In genomic region chr16:50771366-50771765, GRCh38 we compare ENCODE assay signal across 21 cellular contexts. TPM values are rescaled to one million over a fixed set of nuclear protein-coding genes. Genes with fewer than 3 reads are reported as not detected.
DNase-seq lines count a peak whose midpoint lies in the region; FAIRE-seq and TF ChIP-seq lines count a peak whose summit lies in the region.
"Had no signal": no experiment of that assay in that cellular context is flagged by ENCODE, and none has a peak within 500 bp of the region (broad histone marks: within the 10 kb centered on the region; RNA-seq: fewer than 3 reads in every experiment).

No MANE protein-coding gene starts in this region.

- dilution Hi-C loops in keratinocyte (cut with MboI; ENCODE audit: extremely low pct_ligation_motif_present, low sequenced_read_pairs), result no loop called here

- H3K36me3 ChIP-seq in keratinocyte (ENCODE audit: control insufficient read depth in 2 of 2, extremely low read depth in 1 of 2, insufficient read depth in 2 of 2, low read length in 2 of 2) (peaks cover 0 to 2% of the 10 kb centered on the region in 2 experiments), A673 (ENCODE audit: insufficient read depth, low read length, poor library complexity, severe bottlenecking) (no peaks in the 10 kb centered on the region)
- H3K36me3 ChIP-seq: HAP-1, ovary had no signal

- H3K4me2 ChIP-seq in keratinocyte (ENCODE audit: control insufficient read depth, extremely low read depth, insufficient read depth, low read depth, low read length), result no peak overlapping the region

- H3K9me3 ChIP-seq in keratinocyte (ENCODE audit: control insufficient read depth, low read depth, low read length) (no peaks in the 10 kb centered on the region), A673 (ENCODE audit: low read depth, low read length, poor library complexity, severe bottlenecking) (peaks cover 3% of the 10 kb centered on the region)

- H3K9me1 ChIP-seq in keratinocyte (ENCODE audit: control insufficient read depth, extremely low read depth, insufficient read depth, low read length), result no peaks in the 10 kb centered on the region

- FAIRE-seq in keratinocyte (lab: Jason Lieb, UNC), result peak; percentile 55
- FAIRE-seq: GM12878, kidney had no signal

- in situ Hi-C loops in astrocyte of the cerebellum (cut with HindIII; ENCODE audit: low sequenced_read_pairs), result no loop called here

- BruUV-seq in A673 (replicated peaks; lab: Mats Ljungman, UMichigan), result no TSS peak

- H3K79me2 ChIP-seq in keratinocyte (ENCODE audit: control insufficient read depth, insufficient read depth, low read length), result peaks cover 12% of the 10 kb centered on the region

- TF ChIP-seq CTCF in HFF-Myc (IDR thresholded peaks at IDR 0.05; ENCODE audit: low read depth, low read length, missing control alignments) (no peak), astrocyte of the cerebellum (IDR thresholded peaks at IDR 0.05; ENCODE audit: low read depth, low read length, missing control alignments) (no peak), keratinocyte (optimal IDR thresholded peaks at IDR 0.05 in 1 of 3, IDR thresholded peaks at IDR 0.05 in 1 of 3, conservative IDR thresholded peaks at IDR 0.05 in 1 of 3; ENCODE audit: extremely low read depth in 1 of 3, insufficient read depth in 2 of 3, low read length in 3 of 3) (no peak), A673 (conservative IDR thresholded peaks at IDR 0.05; ENCODE audit: low read depth, low read length) (no peak)

- H3K4me1 ChIP-seq in keratinocyte (ENCODE audit: control insufficient read depth, extremely low read depth, insufficient read depth, low read length) (peaks cover 5% of the 10 kb centered on the region), A673 (ENCODE audit: insufficient read depth, low read length, poor library complexity, severe bottlenecking) (no peaks in the 10 kb centered on the region)

- intact Hi-C loops in A673 (cut with micrococcal nuclease; ENCODE audit: unreplicated experiment), result no loop called here

- H3K4me3 ChIP-seq in HFF-Myc (replicated peaks; ENCODE audit: low read depth, low read length) (no peak overlapping the region), astrocyte of the cerebellum (ENCODE audit: low read depth, low read length) (no peak overlapping the region), keratinocyte (ENCODE audit: control insufficient read depth in 2 of 3, extremely low read depth in 1 of 3, insufficient read depth in 2 of 3, low read depth in 1 of 3, low read length in 3 of 3) (no peak overlapping the region), A673 (ENCODE audit: low read depth, low read length, poor library complexity, severe bottlenecking) (no peak overlapping the region)
- H3K4me3 ChIP-seq: GM12878, HAP-1, ovary, upper lobe of left lung had no signal

- no peak overlapping the region for H3K9ac ChIP-seq in keratinocyte (ENCODE audit: control insufficient read depth, extremely low read depth, insufficient read depth, low read length)

- no peak overlapping the region for H2AFZ ChIP-seq in keratinocyte (ENCODE audit: control insufficient read depth, low read length)

- CTCF ChIA-PET in A673 (lab: Charles Lee), result no interaction called here

- POLR2A ChIA-PET in A673 (lab: Charles Lee; ENCODE audit: low non-redundant PET), result no interaction called here

- no peaks in the 10 kb centered on the region for H4K20me1 ChIP-seq in keratinocyte (ENCODE audit: control insufficient read depth, extremely low read depth, insufficient read depth, low read length)

- H3K27me3 ChIP-seq in keratinocyte (ENCODE audit: control insufficient read depth, extremely low read depth, insufficient read depth, low read length) (no peaks in the 10 kb centered on the region), A673 (replicated peaks; ENCODE audit: insufficient read depth, low read depth, low read length, poor library complexity) (no peaks in the 10 kb centered on the region)
- H3K27me3 ChIP-seq: ovary, upper lobe of left lung had no signal

- H3K27ac ChIP-seq in keratinocyte (ENCODE audit: control insufficient read depth, insufficient read depth, low read length), result peak overlapping the region; percentile 26
- no peak overlapping the region for H3K27ac ChIP-seq in A673 (ENCODE audit: low read depth, low read length, poor library complexity, severe bottlenecking)
- H3K27ac ChIP-seq: ovary, upper lobe of left lung had no signal

- peak; percentile 47 for DNase-seq in AG20443 (ENCODE audit: low spot score)
- DNase-seq in HFF-Myc (ENCODE audit: extremely low read depth, low read depth), result peak; percentile 26
- peak; percentile 8 for DNase-seq in astrocyte of the cerebellum (ENCODE audit: low read depth)
- no peak for DNase-seq in keratinocyte (ENCODE audit: low read depth, low spot score)
- no peak for DNase-seq in NCI-H2081 (lab: John Stamatoyannopoulos, UW)
- DNase-seq in activated effector memory CD4-positive, alpha-beta T cell treated with anti-CD3 and anti-CD28 coated beads, Interleukin-2, amount 50 U/mL, for 16 hours, result no peak
- no peak for DNase-seq in A673 (ENCODE audit: low spot score)
- no peak for DNase-seq in NCI-H446 treated with DMSO at 0.1 percent for 48 hours (lab: John Stamatoyannopoulos, UW)
- DNase-seq: activated B cell treated with CpG ODN at 0.5 μM for 24 hours; activated naive CD4-positive, alpha-beta T cell treated with anti-CD3 and anti-CD28 coated beads, Interleukin-2, amount 10 ng/mL, durations not matched to agents 7 days and 5 days; central memory CD4-positive, alpha-beta T cell; DMS79; glutamatergic neuron; Karpas-422; kidney; NCI-H524 treated with DMSO at 0.1 percent for 48 hours; ovary; T-helper 1 cell; upper lobe of left lung had no signal

RNA-seq across cellular contexts. Expression of gene CYLD, which starts 29.5 kb away (rescaled TPM):
- 14.9 to 24.7 TPM (median 23.4 TPM) in 3 replicates for polyA plus RNA-seq in keratinocyte
- polyA plus RNA-seq in keratinocyte (2011; ENCODE audit: low read depth), result 50.9 TPM
- 17.0 and 34.3 TPM in 2 replicates for polyA plus RNA-seq in keratinocyte (2011; cell fraction: cytosol; rRNA removed)
- 24.0 and 32.8 TPM in 2 replicates for polyA plus RNA-seq in keratinocyte (2011; cell fraction: nucleus; rRNA removed)
- polyA plus RNA-seq in keratinocyte (2012; ENCODE audit: low replicate concordance), result 15.5 and 42.1 TPM in 2 replicates
- 6.1 to 37.7 TPM (median 24.2 TPM) in 3 replicates for polyA minus RNA-seq in keratinocyte
- polyA minus RNA-seq in keratinocyte (2011; cell fraction: cytosol; rRNA and poly(A)+ RNA removed), result 21.7 TPM
- 30.7 and 58.6 TPM in 2 replicates for polyA minus RNA-seq in keratinocyte (2011; cell fraction: nucleus; rRNA and poly(A)+ RNA removed)
- 6.3 and 9.5 TPM in 2 replicates for total RNA-seq in A673 (2021)

Comparison
In these comparisons a context has a peak if more than half of its experiments do, and no peak if none do; other contexts are left out.
1. DNase-seq: peak in AG20443 (single experiment), HFF-Myc (single experiment) and astrocyte of the cerebellum (single experiment); none in keratinocyte (single experiment), NCI-H2081 (0 of 2), activated effector memory CD4-positive, alpha-beta T cell treated with anti-CD3 and anti-CD28 coated beads, Interleukin-2, amount 50 U/mL, for 16 hours (single experiment), A673 (single experiment) and NCI-H446 treated with DMSO at 0.1 percent for 48 hours (single experiment).